Comparison of ENCODE assay signal across 34 cellular contexts in genomic region chr15:53225786-53226185, GRCh38.
"Had no signal": no experiment of that assay in that cellular context is flagged by ENCODE, and none has a peak within 500 bp of the region (broad histone marks: within the 10 kb centered on the region; RNA-seq: fewer than 3 reads in every experiment).

No MANE protein-coding gene starts in this region.

- H3K27ac ChIP-seq: KMS-11 had no signal

- H3K4me2 ChIP-seq: KMS-11 had no signal

- H3K4me3 ChIP-seq: MG63 had no signal

- DNase-seq: Karpas-422, Kasumi-1, MG63, MM.1S, MV-4-11, NCI-H1048, NCI-H1092, NCI-H1092 treated with DMSO at 0.1 percent for 48 hours, NCI-H1105, NCI-H1105 treated with DMSO at 0.1 percent for 48 hours, NCI-H1417, NCI-H1417 treated with DMSO at 0.1 percent for 48 hours, NCI-H1436, NCI-H1436 treated with DMSO at 0.1 percent for 48 hours, NCI-H146, NCI-H1694, NCI-H1694 treated with DMSO at 0.1 percent for 48 hours, NCI-H187, NCI-H187 treated with DMSO at 0.1 percent for 48 hours, NCI-H1930, NCI-H2029, NCI-H2029 treated with DMSO at 0.1 percent for 48 hours, NCI-H2081 treated with DMSO at 0.1 percent for 48 hours, NCI-H2107, NCI-H2171, NCI-H2171 treated with DMSO at 0.1 percent for 48 hours, NCI-H2227 treated with DMSO at 0.1 percent for 48 hours, NCI-H226, NCI-H345, NCI-H446, NCI-H446 treated with DMSO at 0.1 percent for 48 hours, NCI-H510A, NCI-H510A treated with DMSO at 0.1 percent for 48 hours had no signal

- H3K9me3 ChIP-seq: MG63 had no signal
